ENCODE assay signal across 35 cellular contexts in genomic region chr6:146634022-146634421, GRCh38. TPM values are rescaled to one million over a fixed set of nuclear protein-coding genes. Genes with fewer than 3 reads are reported as not detected.
"Had no signal": no experiment of that assay in that cellular context is flagged by ENCODE, and none has a peak within 500 bp of the region (broad histone marks: within the 10 kb centered on the region; RNA-seq: fewer than 3 reads in every experiment).

No MANE protein-coding gene starts in this region.

- ATAC-seq: activated CD4-positive, alpha-beta T cell treated with anti-CD3 and anti-CD28 coated beads for 36 hours; activated CD4-positive, CD25-positive, alpha-beta regulatory T cell treated with anti-CD3 and anti-CD28 coated beads, Interleukin-2, amount 50 U/mL, for 24 hours; activated CD8-positive, alpha-beta memory T cell treated with anti-CD3 and anti-CD28 coated beads, Interleukin-2, amount 10 ng/mL, durations not matched to agents 7 days and 5 days; activated CD8-positive, alpha-beta T cell treated with anti-CD3 and anti-CD28 coated beads, Interleukin-2, amount 10 ng/mL, durations not matched to agents 7 days and 5 days; activated naive CD8-positive, alpha-beta T cell treated with anti-CD3 and anti-CD28 coated beads, Interleukin-2, amount 50 U/mL, for 24 hours; body of pancreas had no signal

- H3K27me3 ChIP-seq: body of pancreas, brain microvascular endothelial cell, breast epithelium had no signal

- H3K4me3 ChIP-seq: body of pancreas, breast epithelium had no signal

- H3K4me1 ChIP-seq: body of pancreas, breast epithelium had no signal

- FAIRE-seq: astrocyte, TTC549 had no signal

- DNase-seq: activated B cell treated with CpG ODN at 0.5 μM for 24 hours; activated CD4-positive, alpha-beta memory T cell treated with anti-CD3 and anti-CD28 coated beads, Interleukin-2, amount 10 ng/mL, durations not matched to agents 7 days and 5 days; activated CD4-positive, alpha-beta T cell treated with anti-CD3 and anti-CD28 coated beads for 1 hour; activated CD4-positive, alpha-beta T cell treated with anti-CD3 and anti-CD28 coated beads for 36 hours; activated CD4-positive, alpha-beta T cell treated with anti-CD3 and anti-CD28 coated beads for 48 hours; activated CD4-positive, alpha-beta T cell treated with anti-CD3 and anti-CD28 coated beads, Interleukin-2, amount 10 ng/mL, durations not matched to agents 7 days and 5 days; activated CD4-positive, alpha-beta T cell treated with anti-CD3 and anti-CD28 coated beads, Interleukin-2, amount 50 U/mL, for 48 hours; activated CD8-positive, alpha-beta memory T cell treated with anti-CD3 and anti-CD28 coated beads for 24 hours; activated CD8-positive, alpha-beta memory T cell treated with anti-CD3 and anti-CD28 coated beads, Interleukin-2, amount 10 ng/mL, durations not matched to agents 7 days and 5 days; activated CD8-positive, alpha-beta memory T cell treated with anti-CD3 and anti-CD28 coated beads, Interleukin-2, amount 50 U/mL, for 48 hours; activated CD8-positive, alpha-beta T cell treated with anti-CD3 and anti-CD28 coated beads, Interleukin-2, amount 10 ng/mL, durations not matched to agents 7 days and 5 days; activated effector memory CD4-positive, alpha-beta T cell treated with Interleukin-2 at 50 U/mL for 16 hours; activated gamma-delta T cell; activated naive CD4-positive, alpha-beta T cell treated with anti-CD3 and anti-CD28 coated beads, Interleukin-2, amount 10 ng/mL, durations not matched to agents 7 days and 5 days; activated naive CD4-positive, alpha-beta T cell treated with Interleukin-2 at 50 U/mL for 16 hours; activated naive CD8-positive, alpha-beta T cell treated with anti-CD3 and anti-CD28 coated beads, Interleukin-2, amount 10 ng/mL, durations not matched to agents 7 days and 5 days; activated naive CD8-positive, alpha-beta T cell treated with anti-CD3 and anti-CD28 coated beads, Interleukin-2, amount 50 U/mL, for 24 hours; activated T-cell treated with anti-CD3 and anti-CD28 coated beads, Interleukin-2, amount 50 U/mL, for 24 hours; activated T-cell treated with anti-CD3 and anti-CD28 coated beads, Interleukin-2, amount 50 U/mL, for 48 hours; amygdala; anterior cingulate cortex; body of pancreas; brain microvascular endothelial cell; central memory CD4-positive, alpha-beta T cell; T-helper 1 cell; T-helper 2 cell; T-helper 9 cell had no signal

- H3K9me3 ChIP-seq: body of pancreas, breast epithelium had no signal

- H3K27ac ChIP-seq: body of pancreas, brain microvascular endothelial cell, breast epithelium, VCaP had no signal

- H3K36me3 ChIP-seq: brain microvascular endothelial cell, breast epithelium had no signal

RNA-seq across cellular contexts. Expression of gene ADGB, which starts 35.2 kb away (rescaled TPM):
- total RNA-seq: activated B cell treated with CpG ODN at 0.5 μM for 24 hours; activated CD4-positive, alpha-beta memory T cell treated with anti-CD3 and anti-CD28 coated beads, Interleukin-2, amount 10 ng/mL, durations not matched to agents 7 days and 5 days; activated CD4-positive, alpha-beta T cell treated with anti-CD3 and anti-CD28 coated beads for 36 hours; activated CD4-positive, alpha-beta T cell treated with anti-CD3 and anti-CD28 coated beads, Interleukin-2, amount 10 ng/mL, durations not matched to agents 7 days and 5 days; activated CD8-positive, alpha-beta memory T cell treated with anti-CD3 and anti-CD28 coated beads, Interleukin-2, amount 10 ng/mL, durations not matched to agents 7 days and 5 days; activated CD8-positive, alpha-beta T cell treated with anti-CD3 and anti-CD28 coated beads, Interleukin-2, amount 10 ng/mL, durations not matched to agents 7 days and 5 days; activated naive CD8-positive, alpha-beta T cell treated with anti-CD3 and anti-CD28 coated beads, Interleukin-2, amount 10 ng/mL, durations not matched to agents 7 days and 5 days; activated T-helper 2 cell treated with anti-CD3 and anti-CD28 coated beads, Interferon-gamma antibody, Interleukin-2, Interleukin-4, amounts not matched to agents 10 μg/mL and 5 μg/mL and 100 μg/mL, durations not matched to agents 14 hours and 24 hours and 36 hours; astrocyte; body of pancreas; breast epithelium; cardiac septum had no signal
- polyA plus RNA-seq: adipose tissue had no signal
